In the genomic region with DNA sequence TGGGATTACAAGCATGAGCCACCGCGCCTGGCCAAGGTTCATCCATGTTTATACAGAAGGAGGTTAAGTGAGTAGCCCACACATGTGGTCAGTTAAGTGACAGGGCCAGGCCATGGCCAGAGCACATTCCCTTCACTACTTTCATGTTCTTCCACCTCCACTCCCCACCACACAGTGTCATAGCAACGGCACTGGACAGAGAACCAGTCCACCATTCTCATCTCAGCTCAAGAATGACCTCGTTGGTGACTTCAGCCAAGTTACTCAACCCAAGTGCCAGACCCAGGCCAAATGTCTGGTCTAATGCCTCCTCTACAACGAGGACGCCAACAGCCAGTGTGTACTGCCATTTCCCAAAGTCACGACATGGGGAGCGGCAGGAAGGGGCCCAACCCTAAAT, we compare ENCODE assay signal across 26 cellular contexts.
"Had no signal": no experiment of that assay in that cellular context is flagged by ENCODE, and none has a peak within 500 bp of the region (broad histone marks: within the 10 kb centered on the region; RNA-seq: fewer than 3 reads in every experiment).

No MANE protein-coding gene starts in this region.

- H3K4me3 ChIP-seq: breast epithelium, lower lobe of right lung, skin epidermis had no signal

- DNase-seq: activated CD4-positive, alpha-beta T cell treated with anti-CD3 and anti-CD28 coated beads, Interleukin-2, amount 50 U/mL, for 1 hour; activated CD4-positive, CD25-positive, alpha-beta regulatory T cell treated with anti-CD3 and anti-CD28 coated beads, Interleukin-2, amount 50 U/mL, for 72 hours; activated CD8-positive, alpha-beta memory T cell treated with anti-CD3 and anti-CD28 coated beads for 24 hours; activated CD8-positive, alpha-beta memory T cell treated with anti-CD3 and anti-CD28 coated beads, Interleukin-2, amount 50 U/mL, for 48 hours; activated effector memory CD4-positive, alpha-beta T cell treated with Interleukin-2 at 50 U/mL for 16 hours; activated naive CD4-positive, alpha-beta T cell treated with anti-CD3 and anti-CD28 coated beads, Interleukin-2, amount 10 ng/mL, durations not matched to agents 7 days and 5 days; activated naive CD8-positive, alpha-beta T cell treated with anti-CD3 and anti-CD28 coated beads, Interleukin-2, amount 50 U/mL, for 24 hours; activated T-cell treated with anti-CD3 and anti-CD28 coated beads, Interleukin-2, amount 50 U/mL, for 48 hours; anterior cingulate cortex; cortex of kidney; effector CD4-positive, alpha-beta T cell; foreskin keratinocyte; hippocampal formation; left cardiac atrium; lower lobe of right lung; nucleus accumbens; posterior cingulate gyrus; stimulated activated CD4-positive, alpha-beta T cell treated with anti-CD3 and anti-CD28 coated beads, Interleukin-15, amount 100 ng/mL, for 24 hours; stimulated activated CD4-positive, alpha-beta T cell treated with anti-CD3 and anti-CD28 coated beads, Interleukin-2, amount 100 ng/mL, for 48 hours; stimulated activated naive CD8-positive, alpha-beta T cell treated with anti-CD3 and anti-CD28 coated beads, Interleukin-15, amount 100 ng/mL, for 72 hours; T-helper 17 cell; trophoblast cell had no signal

- ATAC-seq: activated naive CD8-positive, alpha-beta T cell treated with anti-CD3 and anti-CD28 coated beads, Interleukin-2, amount 50 U/mL, for 24 hours; esophagus mucosa; foreskin keratinocyte; left cardiac atrium; lower lobe of right lung; natural killer cell treated with Interleukin-12 subunit alpha and Interleukin-12 subunit beta and Interleukin-15 and Interleukin-18, amount 100 ng/mL, for 72 hours; stimulated activated naive CD8-positive, alpha-beta T cell treated with anti-CD3 and anti-CD28 coated beads, Interleukin-15, amount 100 ng/mL, for 72 hours; T-helper 17 cell had no signal
